8 cellular contexts compared by ENCODE assay signal in the genomic region with DNA sequence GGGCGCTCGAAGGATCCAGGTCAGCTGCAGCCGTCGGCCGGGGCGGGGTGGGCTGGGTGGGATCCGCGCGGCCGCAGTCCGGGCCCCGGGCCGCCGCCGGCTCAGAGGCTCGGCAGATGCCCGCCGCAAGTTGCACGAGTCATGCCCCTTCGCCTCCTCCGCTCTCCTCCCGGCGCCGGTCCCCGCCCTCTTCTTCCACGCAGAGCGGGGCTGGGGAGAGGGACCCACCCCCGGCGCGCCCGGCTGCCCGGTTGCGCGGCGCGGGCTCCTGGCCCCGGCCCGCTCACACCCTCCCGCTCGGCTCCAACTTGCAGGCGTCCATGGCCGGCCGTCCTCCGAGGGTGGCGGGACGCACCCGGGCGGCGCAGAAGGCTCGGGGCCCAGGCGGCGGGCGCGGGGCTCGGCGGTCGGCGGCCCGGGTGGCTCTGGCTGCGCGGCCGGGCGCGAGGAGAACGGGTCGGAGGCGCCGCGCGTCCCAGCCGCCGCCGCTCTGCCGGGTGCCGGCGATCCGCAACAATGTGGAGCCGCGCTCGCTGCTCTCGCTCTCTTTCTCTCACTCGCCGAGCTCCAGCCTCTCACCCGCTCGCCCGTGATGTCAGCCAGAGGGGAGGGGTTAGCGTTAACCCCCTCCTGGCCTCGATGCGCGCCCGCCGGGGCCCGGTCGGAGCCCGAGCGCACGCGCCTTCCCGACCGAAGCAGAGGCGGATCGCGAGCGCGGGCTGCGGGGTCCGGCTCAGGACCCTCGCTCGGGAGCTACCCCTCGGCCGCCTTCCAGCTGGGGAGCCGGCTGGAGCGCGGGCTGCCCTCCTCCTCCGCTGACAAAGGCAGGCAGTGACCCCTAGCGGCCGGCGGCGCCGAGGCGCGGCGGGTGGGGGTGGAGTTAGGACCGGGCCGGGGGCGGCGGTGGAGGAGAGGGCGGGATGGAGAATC. TPM values are rescaled to one million over a fixed set of nuclear protein-coding genes. Genes with fewer than 3 reads are reported as not detected.
A peak's percentile ranks its signal among the peaks of the same experiment; 100 is the strongest.
DNase-seq lines count a peak whose midpoint lies in the region; ATAC-seq and FAIRE-seq lines count a peak whose summit lies in the region.

A gene with protein sequence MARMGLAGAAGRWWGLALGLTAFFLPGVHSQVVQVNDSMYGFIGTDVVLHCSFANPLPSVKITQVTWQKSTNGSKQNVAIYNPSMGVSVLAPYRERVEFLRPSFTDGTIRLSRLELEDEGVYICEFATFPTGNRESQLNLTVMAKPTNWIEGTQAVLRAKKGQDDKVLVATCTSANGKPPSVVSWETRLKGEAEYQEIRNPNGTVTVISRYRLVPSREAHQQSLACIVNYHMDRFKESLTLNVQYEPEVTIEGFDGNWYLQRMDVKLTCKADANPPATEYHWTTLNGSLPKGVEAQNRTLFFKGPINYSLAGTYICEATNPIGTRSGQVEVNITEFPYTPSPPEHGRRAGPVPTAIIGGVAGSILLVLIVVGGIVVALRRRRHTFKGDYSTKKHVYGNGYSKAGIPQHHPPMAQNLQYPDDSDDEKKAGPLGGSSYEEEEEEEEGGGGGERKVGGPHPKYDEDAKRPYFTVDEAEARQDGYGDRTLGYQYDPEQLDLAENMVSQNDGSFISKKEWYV (minus strand): TSS at position 550 of the 930 bp plus-strand sequence. CDS start 647 bp downstream, outside the sequence.

- peaks cover 24% of the 10 kb centered on the region for H3K27me3 Mint-ChIP-seq in activated T-cell treated with anti-CD3 and anti-CD28 coated beads, Interleukin-2, amount 50 U/mL, for 4 hours (ENCODE audit: low read depth)

- H3K4me3 Mint-ChIP-seq in activated T-cell treated with anti-CD3 and anti-CD28 coated beads, Interleukin-2, amount 50 U/mL, for 4 hours: peak within 1 kb of the TSS; percentile 89

- peaks cover 16% of the 10 kb centered on the region for H3K4me1 Mint-ChIP-seq in activated T-cell treated with anti-CD3 and anti-CD28 coated beads, Interleukin-2, amount 50 U/mL, for 4 hours (ENCODE audit: low read depth)

- DNase-seq in DMS114 treated with DMSO at 0.1 percent for 48 hours (lab: John Stamatoyannopoulos, UW; ENCODE audit: unreplicated experiment) (peak; percentile 59), HTR-8/SVneo (ENCODE audit: insufficient read length, low spot score) (peak; percentile 89), OCI-M2 (lab: John Stamatoyannopoulos, UW; ENCODE audit: unreplicated experiment) (peak; percentile 7), myocyte (ENCODE audit: low read depth) (peak; percentile 87)
- peak; percentile 83 for DNase-seq in activated T-cell treated with anti-CD3 and anti-CD28 coated beads, Interleukin-2, amount 50 U/mL, for 4 hours
- peak; percentile 75 for DNase-seq in stimulated activated CD8-positive, alpha-beta memory T cell treated with anti-CD3 and anti-CD28 coated beads, Interleukin-7, amount 100 ng/mL, for 24 hours (ENCODE audit: low read depth)

- peak; percentile 68 for FAIRE-seq in HTR-8/SVneo (lab: Jason Lieb, UNC)

- no peaks in the 10 kb centered on the region for H3K36me3 Mint-ChIP-seq in activated T-cell treated with anti-CD3 and anti-CD28 coated beads, Interleukin-2, amount 50 U/mL, for 4 hours (ENCODE audit: insufficient read depth)

- ATAC-seq in GM21367 (IDR thresholded peaks at IDR 0.05; ENCODE audit: unreplicated experiment) (peak; percentile 68), esophagus mucosa (peak; percentile 67)
- ATAC-seq in activated T-cell treated with anti-CD3 and anti-CD28 coated beads, Interleukin-2, amount 50 U/mL, for 4 hours: peak; percentile 91 to 94

- no peaks in the 10 kb centered on the region for H3K9me3 Mint-ChIP-seq in activated T-cell treated with anti-CD3 and anti-CD28 coated beads, Interleukin-2, amount 50 U/mL, for 4 hours

RNA-seq across cellular contexts. Expression of the gene that starts here (rescaled TPM):
- total RNA-seq in activated T-cell treated with anti-CD3 and anti-CD28 coated beads, Interleukin-2, amount 50 U/mL, for 4 hours: 1 to 10 TPM; 7.5 to 9.0 (median 8.3) TPM
- total RNA-seq in esophagus mucosa (299 TPM), myocyte (3.4 and 4.0 TPM in 2 replicates)
- polyA plus RNA-seq in myocyte (2012): 6.0 TPM

Comparison
In these comparisons a context has a peak if more than half of its experiments do, and no peak if none do; other contexts are left out.
1. Peak in every context shown above with its lines: DNase-seq and ATAC-seq.
2. RNA of the gene that starts here (total RNA-seq): 299 TPM in esophagus mucosa (single experiment); 7.5 to 9.0 TPM in activated T-cell treated with anti-CD3 and anti-CD28 coated beads, Interleukin-2, amount 50 U/mL, for 4 hours and 3.4 to 4.0 TPM in myocyte; every median in the first group is over 10 times any median in the second.
3. DNase-seq: peak in every context shown above with its lines; median percentile 89 in HTR-8/SVneo; 87 in myocyte; 83 in activated T-cell treated with anti-CD3 and anti-CD28 coated beads, Interleukin-2, amount 50 U/mL, for 4 hours; 75 in stimulated activated CD8-positive, alpha-beta memory T cell treated with anti-CD3 and anti-CD28 coated beads, Interleukin-7, amount 100 ng/mL, for 24 hours; 59 in DMS114 treated with DMSO at 0.1 percent for 48 hours; 7 in OCI-M2.